In genomic region chr3:116394365-116394764, GRCh38 we compare ENCODE assay signal across 26 cellular contexts. TPM values are rescaled to one million over a fixed set of nuclear protein-coding genes. Genes with fewer than 3 reads are reported as not detected.
A peak's percentile ranks its signal among the peaks of the same experiment; 100 is the strongest.
DNase-seq lines count a peak whose midpoint lies in the region; FAIRE-seq and TF ChIP-seq lines count a peak whose summit lies in the region.
"Had no signal": no experiment of that assay in that cellular context is flagged by ENCODE, and none has a peak within 500 bp of the region (broad histone marks: within the 10 kb centered on the region; RNA-seq: fewer than 3 reads in every experiment).

No MANE protein-coding gene starts in this region.

- no peak overlapping the region for H3K4me2 ChIP-seq in astrocyte (ENCODE audit: low read length)
- H3K4me2 ChIP-seq: BLaER1 had no signal

- no peak overlapping the region for H3K9ac ChIP-seq in astrocyte (ENCODE audit: low read length)
- H3K9ac ChIP-seq: BLaER1 had no signal

- no peaks in the 10 kb centered on the region for H3K79me2 ChIP-seq in astrocyte (ENCODE audit: insufficient read depth, low read length)

- H3K9me3 Mint-ChIP-seq in astrocyte (ENCODE audit: unreplicated experiment), result no peaks in the 10 kb centered on the region

- no peaks in the 10 kb centered on the region for H3K36me3 ChIP-seq in astrocyte (ENCODE audit: insufficient read depth, low read length)
- H3K36me3 ChIP-seq: BLaER1, esophagus muscularis mucosa, gastroesophageal sphincter, pancreas, sigmoid colon, suprapubic skin had no signal

- no peak for FAIRE-seq in astrocyte (lab: Jason Lieb, UNC)
- FAIRE-seq: A204.1, D721Med, G401.6, pancreas, urothelium cell line had no signal

- peak; percentile 90 for DNase-seq in COR-L47 (lab: John Stamatoyannopoulos, UW)
- DNase-seq in NCI-H1417 (lab: John Stamatoyannopoulos, UW), result peak in 2 of 3 experiments; percentile 64 to 92
- DNase-seq in NCI-H2196 (lab: John Stamatoyannopoulos, UW; ENCODE audit: unreplicated experiment), result peak; percentile 21
- peak; percentile 51 for DNase-seq in astrocyte (ENCODE audit: low read depth)
- no peak for DNase-seq in NK-92 treated with Interleukin-12 subunit alpha and Interleukin-12 subunit beta, amount 100 ng/mL, for 24 hours (lab: John Stamatoyannopoulos, UW)
- no peak for DNase-seq in UCSD-AML1 (lab: John Stamatoyannopoulos, UW; ENCODE audit: unreplicated experiment)
- DNase-seq in hypothalamus (lab: John Stamatoyannopoulos, UW), result no peak
- no peak for DNase-seq in stimulated activated CD4-positive, alpha-beta T cell treated with anti-CD3 and anti-CD28 coated beads, Interleukin-2, amount 100 ng/mL, for 24 hours
- DNase-seq: activated CD4-positive, alpha-beta T cell treated with anti-CD3 and anti-CD28 coated beads for 1 hour; activated naive CD4-positive, alpha-beta T cell treated with Interleukin-2 at 50 U/mL for 16 hours; activated T-cell treated with anti-CD3 and anti-CD28 coated beads, Interleukin-2, amount 50 U/mL, for 4 hours; amygdala; effector CD4-positive, alpha-beta T cell; naive thymus-derived CD8-positive, alpha-beta T cell; pancreas; sigmoid colon had no signal

- H3K4me3 Mint-ChIP-seq in astrocyte (ENCODE audit: unreplicated experiment), result no peak overlapping the region
- H3K4me3 Mint-ChIP-seq: activated T-cell treated with anti-CD3 and anti-CD28 coated beads, Interleukin-2, amount 50 U/mL, for 4 hours; IgD-negative memory B cell; naive thymus-derived CD8-positive, alpha-beta T cell had no signal

- H3K27ac Mint-ChIP-seq in astrocyte (ENCODE audit: unreplicated experiment), result no peak overlapping the region
- H3K27ac Mint-ChIP-seq: IgD-negative memory B cell; naive thymus-derived CD8-positive, alpha-beta T cell had no signal

- H3K27ac ChIP-seq in astrocyte (ENCODE audit: low read depth, low read length), result no peak overlapping the region
- H3K27ac ChIP-seq: BLaER1, esophagus muscularis mucosa, gastroesophageal sphincter, pancreas, RWPE1, sigmoid colon, suprapubic skin had no signal

- no peak overlapping the region for H2AFZ ChIP-seq in astrocyte (ENCODE audit: low read depth, low read length)

- no peaks in the 10 kb centered on the region for H3K4me1 ChIP-seq in astrocyte (ENCODE audit: insufficient read depth, low read length)
- H3K4me1 ChIP-seq: BLaER1, esophagus muscularis mucosa, gastroesophageal sphincter, pancreas, suprapubic skin had no signal

- TF ChIP-seq CTCF in astrocyte (IDR thresholded peaks at IDR 0.05; ENCODE audit: insufficient read depth, low read depth, low read length), result no peak

- no peak overlapping the region for H3K4me3 ChIP-seq in astrocyte (ENCODE audit: insufficient read depth, low read depth, low read length)
- H3K4me3 ChIP-seq: BLaER1, esophagus muscularis mucosa, gastroesophageal sphincter, pancreas, sigmoid colon, suprapubic skin had no signal

- H4K20me1 ChIP-seq in astrocyte (ENCODE audit: insufficient read depth, low read length), result no peaks in the 10 kb centered on the region
- H4K20me1 ChIP-seq: BLaER1 had no signal

- no peaks in the 10 kb centered on the region for H3K27me3 Mint-ChIP-seq in astrocyte (ENCODE audit: low read depth, unreplicated experiment)
- H3K27me3 Mint-ChIP-seq: IgD-negative memory B cell had no signal

- H3K36me3 Mint-ChIP-seq in astrocyte (ENCODE audit: low read depth, unreplicated experiment), result peaks cover 2% of the 10 kb centered on the region
- H3K36me3 Mint-ChIP-seq: IgD-negative memory B cell; naive thymus-derived CD8-positive, alpha-beta T cell had no signal

- H3K27me3 ChIP-seq in astrocyte (ENCODE audit: insufficient read depth, low read length), result no peaks in the 10 kb centered on the region
- H3K27me3 ChIP-seq: BLaER1, esophagus muscularis mucosa, gastroesophageal sphincter, pancreas, sigmoid colon, suprapubic skin had no signal

- peaks cover 6% of the 10 kb centered on the region for H3K9me3 ChIP-seq in astrocyte (ENCODE audit: insufficient read depth, low read depth, low read length)
- H3K9me3 ChIP-seq: pancreas, suprapubic skin had no signal

- peaks cover 7% of the 10 kb centered on the region for H3K4me1 Mint-ChIP-seq in astrocyte (ENCODE audit: low read depth, unreplicated experiment)
- H3K4me1 Mint-ChIP-seq: IgD-negative memory B cell; naive thymus-derived CD8-positive, alpha-beta T cell had no signal

RNA-seq across cellular contexts. Expression of gene LSAMP, which starts 50.9 kb away (rescaled TPM):
- 16.0 and 16.4 TPM in 2 replicates for total RNA-seq in astrocyte
- total RNA-seq: activated T-cell treated with anti-CD3 and anti-CD28 coated beads, Interleukin-2, amount 50 U/mL, for 4 hours; naive thymus-derived CD8-positive, alpha-beta T cell had no signal

Comparison
In these comparisons a context has a peak if more than half of its experiments do, and no peak if none do; other contexts are left out.
1. DNase-seq: peak in COR-L47 (single experiment), NCI-H1417 (2 of 3), NCI-H2196 (single experiment) and astrocyte (single experiment); none in NK-92 treated with Interleukin-12 subunit alpha and Interleukin-12 subunit beta, amount 100 ng/mL, for 24 hours (single experiment), UCSD-AML1 (single experiment), hypothalamus (0 of 51) and stimulated activated CD4-positive, alpha-beta T cell treated with anti-CD3 and anti-CD28 coated beads, Interleukin-2, amount 100 ng/mL, for 24 hours (0 of 2).